In the genomic region with DNA sequence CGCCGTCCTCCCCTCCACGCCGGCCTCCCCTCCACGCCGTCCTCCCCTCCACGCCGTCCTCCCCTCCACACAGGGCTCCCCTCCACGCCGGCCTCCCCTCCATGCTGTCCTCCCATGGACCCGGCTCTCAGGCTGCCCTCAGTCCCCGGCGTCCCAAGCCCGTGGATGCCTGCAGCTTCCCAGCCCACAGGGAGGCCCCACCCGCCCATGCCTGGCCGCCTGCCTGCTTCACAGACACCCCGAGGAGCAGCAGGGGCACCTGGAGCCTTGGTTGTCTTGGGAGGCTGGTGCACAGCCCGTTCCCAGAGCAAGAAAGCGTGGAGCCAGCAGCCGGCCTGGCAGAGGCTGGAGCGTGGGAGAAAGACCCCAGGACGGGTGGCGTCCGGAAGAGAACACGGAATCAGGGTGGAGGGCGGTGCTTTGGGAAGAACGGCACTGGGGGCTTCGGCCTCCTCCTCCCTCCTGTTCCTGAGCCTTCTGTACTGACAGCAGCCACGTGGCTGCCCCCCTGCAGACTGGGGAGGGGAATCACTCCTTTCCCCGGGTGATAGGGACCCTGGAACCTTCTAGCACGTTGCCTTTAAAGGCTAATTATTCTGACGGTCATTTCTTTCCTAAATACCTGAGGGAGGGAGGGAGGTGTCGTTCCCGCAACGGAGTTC, we compare ENCODE assay signal across 1 cellular context.
TF ChIP-seq lines count a peak whose summit lies in the region.

No MANE protein-coding gene starts in this region.

TF ChIP-seq in HepG2, 621 proteins besides CTCF, POLR2A, EP300 and RAD21 (continued from another document):
- TF ChIP-seq, protein P1, sequence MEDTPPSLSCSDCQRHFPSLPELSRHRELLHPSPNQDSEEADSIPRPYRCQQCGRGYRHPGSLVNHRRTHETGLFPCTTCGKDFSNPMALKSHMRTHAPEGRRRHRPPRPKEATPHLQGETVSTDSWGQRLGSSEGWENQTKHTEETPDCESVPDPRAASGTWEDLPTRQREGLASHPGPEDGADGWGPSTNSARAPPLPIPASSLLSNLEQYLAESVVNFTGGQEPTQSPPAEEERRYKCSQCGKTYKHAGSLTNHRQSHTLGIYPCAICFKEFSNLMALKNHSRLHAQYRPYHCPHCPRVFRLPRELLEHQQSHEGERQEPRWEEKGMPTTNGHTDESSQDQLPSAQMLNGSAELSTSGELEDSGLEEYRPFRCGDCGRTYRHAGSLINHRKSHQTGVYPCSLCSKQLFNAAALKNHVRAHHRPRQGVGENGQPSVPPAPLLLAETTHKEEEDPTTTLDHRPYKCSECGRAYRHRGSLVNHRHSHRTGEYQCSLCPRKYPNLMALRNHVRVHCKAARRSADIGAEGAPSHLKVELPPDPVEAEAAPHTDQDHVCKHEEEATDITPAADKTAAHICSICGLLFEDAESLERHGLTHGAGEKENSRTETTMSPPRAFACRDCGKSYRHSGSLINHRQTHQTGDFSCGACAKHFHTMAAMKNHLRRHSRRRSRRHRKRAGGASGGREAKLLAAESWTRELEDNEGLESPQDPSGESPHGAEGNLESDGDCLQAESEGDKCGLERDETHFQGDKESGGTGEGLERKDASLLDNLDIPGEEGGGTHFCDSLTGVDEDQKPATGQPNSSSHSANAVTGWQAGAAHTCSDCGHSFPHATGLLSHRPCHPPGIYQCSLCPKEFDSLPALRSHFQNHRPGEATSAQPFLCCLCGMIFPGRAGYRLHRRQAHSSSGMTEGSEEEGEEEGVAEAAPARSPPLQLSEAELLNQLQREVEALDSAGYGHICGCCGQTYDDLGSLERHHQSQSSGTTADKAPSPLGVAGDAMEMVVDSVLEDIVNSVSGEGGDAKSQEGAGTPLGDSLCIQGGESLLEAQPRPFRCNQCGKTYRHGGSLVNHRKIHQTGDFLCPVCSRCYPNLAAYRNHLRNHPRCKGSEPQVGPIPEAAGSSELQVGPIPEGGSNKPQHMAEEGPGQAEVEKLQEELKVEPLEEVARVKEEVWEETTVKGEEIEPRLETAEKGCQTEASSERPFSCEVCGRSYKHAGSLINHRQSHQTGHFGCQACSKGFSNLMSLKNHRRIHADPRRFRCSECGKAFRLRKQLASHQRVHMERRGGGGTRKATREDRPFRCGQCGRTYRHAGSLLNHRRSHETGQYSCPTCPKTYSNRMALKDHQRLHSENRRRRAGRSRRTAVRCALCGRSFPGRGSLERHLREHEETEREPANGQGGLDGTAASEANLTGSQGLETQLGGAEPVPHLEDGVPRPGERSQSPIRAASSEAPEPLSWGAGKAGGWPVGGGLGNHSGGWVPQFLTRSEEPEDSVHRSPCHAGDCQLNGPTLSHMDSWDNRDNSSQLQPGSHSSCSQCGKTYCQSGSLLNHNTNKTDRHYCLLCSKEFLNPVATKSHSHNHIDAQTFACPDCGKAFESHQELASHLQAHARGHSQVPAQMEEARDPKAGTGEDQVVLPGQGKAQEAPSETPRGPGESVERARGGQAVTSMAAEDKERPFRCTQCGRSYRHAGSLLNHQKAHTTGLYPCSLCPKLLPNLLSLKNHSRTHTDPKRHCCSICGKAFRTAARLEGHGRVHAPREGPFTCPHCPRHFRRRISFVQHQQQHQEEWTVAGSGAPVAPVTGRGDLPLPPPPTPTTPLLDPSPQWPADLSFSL (CRISPR knock-in tag; IDR thresholded peaks at IDR 0.05), result no peak
- TF ChIP-seq, protein P2, sequence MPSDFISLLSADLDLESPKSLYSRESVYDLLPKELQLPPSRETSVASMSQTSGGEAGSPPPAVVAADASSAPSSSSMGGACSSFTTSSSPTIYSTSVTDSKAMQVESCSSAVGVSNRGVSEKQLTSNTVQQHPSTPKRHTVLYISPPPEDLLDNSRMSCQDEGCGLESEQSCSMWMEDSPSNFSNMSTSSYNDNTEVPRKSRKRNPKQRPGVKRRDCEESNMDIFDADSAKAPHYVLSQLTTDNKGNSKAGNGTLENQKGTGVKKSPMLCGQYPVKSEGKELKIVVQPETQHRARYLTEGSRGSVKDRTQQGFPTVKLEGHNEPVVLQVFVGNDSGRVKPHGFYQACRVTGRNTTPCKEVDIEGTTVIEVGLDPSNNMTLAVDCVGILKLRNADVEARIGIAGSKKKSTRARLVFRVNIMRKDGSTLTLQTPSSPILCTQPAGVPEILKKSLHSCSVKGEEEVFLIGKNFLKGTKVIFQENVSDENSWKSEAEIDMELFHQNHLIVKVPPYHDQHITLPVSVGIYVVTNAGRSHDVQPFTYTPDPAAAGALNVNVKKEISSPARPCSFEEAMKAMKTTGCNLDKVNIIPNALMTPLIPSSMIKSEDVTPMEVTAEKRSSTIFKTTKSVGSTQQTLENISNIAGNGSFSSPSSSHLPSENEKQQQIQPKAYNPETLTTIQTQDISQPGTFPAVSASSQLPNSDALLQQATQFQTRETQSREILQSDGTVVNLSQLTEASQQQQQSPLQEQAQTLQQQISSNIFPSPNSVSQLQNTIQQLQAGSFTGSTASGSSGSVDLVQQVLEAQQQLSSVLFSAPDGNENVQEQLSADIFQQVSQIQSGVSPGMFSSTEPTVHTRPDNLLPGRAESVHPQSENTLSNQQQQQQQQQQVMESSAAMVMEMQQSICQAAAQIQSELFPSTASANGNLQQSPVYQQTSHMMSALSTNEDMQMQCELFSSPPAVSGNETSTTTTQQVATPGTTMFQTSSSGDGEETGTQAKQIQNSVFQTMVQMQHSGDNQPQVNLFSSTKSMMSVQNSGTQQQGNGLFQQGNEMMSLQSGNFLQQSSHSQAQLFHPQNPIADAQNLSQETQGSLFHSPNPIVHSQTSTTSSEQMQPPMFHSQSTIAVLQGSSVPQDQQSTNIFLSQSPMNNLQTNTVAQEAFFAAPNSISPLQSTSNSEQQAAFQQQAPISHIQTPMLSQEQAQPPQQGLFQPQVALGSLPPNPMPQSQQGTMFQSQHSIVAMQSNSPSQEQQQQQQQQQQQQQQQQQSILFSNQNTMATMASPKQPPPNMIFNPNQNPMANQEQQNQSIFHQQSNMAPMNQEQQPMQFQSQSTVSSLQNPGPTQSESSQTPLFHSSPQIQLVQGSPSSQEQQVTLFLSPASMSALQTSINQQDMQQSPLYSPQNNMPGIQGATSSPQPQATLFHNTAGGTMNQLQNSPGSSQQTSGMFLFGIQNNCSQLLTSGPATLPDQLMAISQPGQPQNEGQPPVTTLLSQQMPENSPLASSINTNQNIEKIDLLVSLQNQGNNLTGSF (CRISPR knock-in tag; IDR thresholded peaks at IDR 0.05), result no peak
- TF ChIP-seq, protein P3, sequence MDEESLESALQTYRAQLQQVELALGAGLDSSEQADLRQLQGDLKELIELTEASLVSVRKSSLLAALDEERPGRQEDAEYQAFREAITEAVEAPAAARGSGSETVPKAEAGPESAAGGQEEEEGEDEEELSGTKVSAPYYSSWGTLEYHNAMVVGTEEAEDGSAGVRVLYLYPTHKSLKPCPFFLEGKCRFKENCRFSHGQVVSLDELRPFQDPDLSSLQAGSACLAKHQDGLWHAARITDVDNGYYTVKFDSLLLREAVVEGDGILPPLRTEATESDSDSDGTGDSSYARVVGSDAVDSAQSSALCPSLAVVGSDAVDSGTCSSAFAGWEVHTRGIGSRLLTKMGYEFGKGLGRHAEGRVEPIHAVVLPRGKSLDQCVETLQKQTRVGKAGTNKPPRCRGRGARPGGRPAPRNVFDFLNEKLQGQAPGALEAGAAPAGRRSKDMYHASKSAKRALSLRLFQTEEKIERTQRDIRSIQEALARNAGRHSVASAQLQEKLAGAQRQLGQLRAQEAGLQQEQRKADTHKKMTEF (CRISPR knock-in tag; IDR thresholded peaks at IDR 0.05), result no peak
TF ChIP-seq in HepG2: peak in this region for 0.
